In the genomic region with DNA sequence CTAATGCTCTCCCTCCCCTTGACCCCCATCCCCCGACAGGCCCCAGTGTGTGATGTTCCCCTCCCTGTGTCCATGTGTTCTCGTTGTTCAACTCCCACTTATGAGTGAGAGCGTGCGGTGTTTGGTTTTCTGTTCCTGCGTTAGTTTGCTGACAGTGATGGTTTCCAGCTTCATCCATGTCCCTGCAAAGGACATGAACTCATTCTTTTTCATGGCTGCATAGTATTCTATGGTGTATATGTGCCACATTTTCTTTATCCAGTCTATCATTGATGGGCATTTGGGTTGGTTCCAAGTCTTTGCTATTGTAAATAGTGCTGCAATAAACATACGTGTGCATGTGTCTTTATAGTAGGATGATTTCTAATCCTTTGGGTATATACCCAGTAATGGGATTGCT, we compare ENCODE assay signal across 11 cellular contexts. TPM values are rescaled to one million over a fixed set of nuclear protein-coding genes. Genes with fewer than 3 reads are reported as not detected.
"Had no signal": no experiment of that assay in that cellular context is flagged by ENCODE, and none has a peak within 500 bp of the region (broad histone marks: within the 10 kb centered on the region; RNA-seq: fewer than 3 reads in every experiment).

No MANE protein-coding gene starts in this region.

RNA-seq across cellular contexts. Expression of a gene that starts 37.5 kb away (rescaled TPM):
- total RNA-seq: activated CD4-positive, alpha-beta memory T cell treated with anti-CD3 and anti-CD28 coated beads for 36 hours; activated CD4-positive, alpha-beta memory T cell treated with anti-CD3 and anti-CD28 coated beads, Interleukin-2, amount 10 ng/mL, durations not matched to agents 7 days and 5 days; activated CD4-positive, alpha-beta T cell treated with anti-CD3 and anti-CD28 coated beads for 36 hours; activated CD4-positive, alpha-beta T cell treated with anti-CD3 and anti-CD28 coated beads, Interleukin-2, amount 10 ng/mL, durations not matched to agents 24 days and 14 days; activated CD4-positive, alpha-beta T cell treated with anti-CD3 and anti-CD28 coated beads, Interleukin-2, amount 10 ng/mL, durations not matched to agents 7 days and 5 days; activated CD8-positive, alpha-beta memory T cell treated with anti-CD3 and anti-CD28 coated beads for 36 hours; activated CD8-positive, alpha-beta memory T cell treated with anti-CD3 and anti-CD28 coated beads, Interleukin-2, amount 10 ng/mL, durations not matched to agents 7 days and 5 days; activated CD8-positive, alpha-beta T cell treated with anti-CD3 and anti-CD28 coated beads for 36 hours; activated CD8-positive, alpha-beta T cell treated with anti-CD3 and anti-CD28 coated beads, Interleukin-2, amount 10 ng/mL, durations not matched to agents 7 days and 5 days; T-helper 1 cell treated with Interleukin-12 subunit alpha and Interleukin-12 subunit beta and Interleukin-4 antibody, amounts not matched to agents 30 ng/mL and 1 ng/mL, for 36 hours; T-helper 2 cell treated with Interferon-gamma antibody and Interleukin-4, amounts not matched to agents 100 ng/mL and 5 ng/mL, for 36 hours had no signal
